Comparison of ENCODE assay signal across 8 cellular contexts in the genomic region with DNA sequence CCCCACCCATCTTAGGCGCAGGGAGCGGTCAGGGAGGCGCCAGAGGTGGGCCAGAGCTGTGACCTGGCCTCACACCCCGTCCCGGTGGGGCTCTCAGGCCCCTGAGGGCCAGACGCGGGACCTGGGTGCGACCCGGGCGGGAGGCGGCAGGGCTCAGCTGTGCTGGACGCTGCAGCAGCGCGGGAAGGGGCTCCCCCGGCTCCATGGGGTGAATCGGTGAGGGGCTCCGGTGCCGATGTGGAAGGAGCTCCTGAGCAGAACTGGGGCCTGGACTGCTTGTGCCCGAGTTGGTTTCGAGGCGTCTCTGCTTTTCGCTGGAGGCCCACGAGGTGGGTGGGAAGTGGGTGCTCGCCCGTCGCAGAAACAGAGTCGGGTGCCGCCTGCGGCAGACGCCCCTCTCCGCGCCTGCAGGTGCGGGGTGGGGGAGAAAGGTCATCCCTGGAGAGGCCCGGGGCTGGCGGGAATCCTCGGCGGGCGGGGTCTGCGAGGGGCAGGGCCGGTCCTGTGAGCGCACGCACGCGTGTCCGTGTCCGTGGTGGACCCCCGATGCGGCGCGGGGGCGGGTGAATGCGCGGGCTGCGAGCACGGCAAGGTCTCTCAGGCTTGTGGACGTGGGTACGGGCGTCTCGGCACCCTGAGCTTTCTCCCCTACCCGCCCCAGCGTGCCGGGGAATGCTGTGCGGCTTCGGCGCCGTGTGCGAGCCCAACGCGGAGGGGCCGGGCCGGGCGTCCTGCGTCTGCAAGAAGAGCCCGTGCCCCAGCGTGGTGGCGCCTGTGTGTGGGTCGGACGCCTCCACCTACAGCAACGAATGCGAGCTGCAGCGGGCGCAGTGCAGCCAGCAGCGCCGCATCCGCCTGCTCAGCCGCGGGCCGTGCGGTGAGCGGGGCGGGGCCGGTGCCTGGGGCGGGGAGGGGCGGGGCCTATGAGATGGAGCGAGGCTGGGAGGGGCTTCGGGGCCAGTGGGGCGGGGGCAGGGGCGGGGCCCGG. TPM values are rescaled to one million over a fixed set of nuclear protein-coding genes. Genes with fewer than 3 reads are reported as not detected.
DNase-seq lines count a peak whose midpoint lies in the region; ATAC-seq, FAIRE-seq and TF ChIP-seq lines count a peak whose summit lies in the region.

No MANE protein-coding gene starts in this region.

- TF ChIP-seq POLR2A in NB4 (IDR thresholded peaks at IDR 0.05; ENCODE audit: extremely low read depth, insufficient read length) (no peak), HepG2 (IDR thresholded peaks at IDR 0.05; ENCODE audit: insufficient read depth in 1 of 2, low read depth in 2 of 2, low read length in 2 of 2) (no peak)

- peaks cover 11% of the 10 kb centered on the region for H3K79me2 ChIP-seq in HepG2 (ENCODE audit: insufficient read depth, low read length)

- no peak for TF ChIP-seq EP300 in HepG2 (IDR thresholded peaks at IDR 0.05; ENCODE audit: low read depth in 2 of 2, low read length in 2 of 2)
- TF ChIP-seq EP300 in HepG2 (CRISPR knock-in tag; IDR thresholded peaks at IDR 0.05; ENCODE audit: borderline replicate concordance): no peak

- no peak overlapping the region for H3K4me3 ChIP-seq in NB4 (ENCODE audit: low read depth, low read length)
- H3K4me3 ChIP-seq in colonic mucosa: peak overlapping the region; percentile 40
- H3K4me3 ChIP-seq in HepG2 (replicated peaks in 1 of 3; ENCODE audit: insufficient read depth in 1 of 3, low read depth in 2 of 3, low read length in 3 of 3): no peak overlapping the region

- DNase-seq in SIG-M5 treated with dmso at 0.1 percent for 504 hours (lab: John Stamatoyannopoulos, UW; ENCODE audit: unreplicated experiment) (peak; percentile 33), SIG-M5 (lab: John Stamatoyannopoulos, UW) (no peak), NB4 (ENCODE audit: low read depth) (peak; percentile 86), colonic mucosa (peak; percentile 82), HepG2 (ENCODE audit: low spot score) (no peak)
- peak; percentile 81 for DNase-seq in activated CD4-positive, alpha-beta T cell treated with anti-CD3 and anti-CD28 coated beads, Interleukin-2, amount 50 U/mL, for 1 hour
- DNase-seq in stimulated activated CD4-positive, alpha-beta T cell treated with anti-CD3 and anti-CD28 coated beads, TNF-alpha, amount 100 ng/mL, for 1 hour (ENCODE audit: low read depth in 3 of 3, low spot score in 1 of 3): peak; percentile 56 to 64 (median 57)

- no peaks in the 10 kb centered on the region for H3K9me3 ChIP-seq in colonic mucosa
- no peaks in the 10 kb centered on the region for H3K9me3 ChIP-seq in HepG2 (ENCODE audit: low read length)

- peaks cover 9% of the 10 kb centered on the region for H3K4me1 ChIP-seq in colonic mucosa
- peaks cover 32% of the 10 kb centered on the region for H3K4me1 ChIP-seq in HepG2 (ENCODE audit: insufficient read depth, low read length)

- TF ChIP-seq RAD21 in HepG2 (CRISPR knock-in tag; IDR thresholded peaks at IDR 0.05): no peak

- FAIRE-seq in HepG2 (lab: Jason Lieb, UNC): no peak

- in situ Hi-C loops in HepG2 (cut with HindIII; ENCODE audit: extremely low pct_ligation_motif_present, low pct_unique_long_range_greater_than_20kb): no loop called here

- POLR2A ChIA-PET in HepG2 (lab: Yijun Ruan, JAX): no interaction called here

- no TSS peak for BruUV-seq in HepG2 (replicated peaks; lab: Mats Ljungman, UMichigan)

- H3K27me3 ChIP-seq in colonic mucosa (no peaks in the 10 kb centered on the region), HepG2 (ENCODE audit: control insufficient read depth in 1 of 2, insufficient read depth in 2 of 2, low read length in 2 of 2) (no peaks in the 10 kb centered on the region)

- intact Hi-C loops in colonic mucosa (cut with DNase I) (no loop called here), HepG2 (cut with micrococcal nuclease; ENCODE audit: unreplicated experiment) (no loop called here)

- H3K4me2 ChIP-seq in HepG2 (ENCODE audit: low read depth, low read length): no peak overlapping the region

- CTCF ChIA-PET in HepG2 (lab: Yijun Ruan, JAX; ENCODE audit: low intra/inter-chr PET ratio, low total read pairs): no interaction called here

- H3K27ac ChIP-seq in colonic mucosa: no peak overlapping the region
- H3K27ac ChIP-seq in HepG2 (ENCODE audit: extremely low read length, insufficient read depth, low read length): no peak overlapping the region

- H2AFZ ChIP-seq in HepG2 (ENCODE audit: low read length): no peak overlapping the region

- H3K9ac ChIP-seq in colonic mucosa (ENCODE audit: low read depth in 2 of 2, low read length in 2 of 2) (peak overlapping the region in 1 of 2 donors; percentile 43), HepG2 (ENCODE audit: insufficient read depth, low read depth, low read length) (no peak overlapping the region)

- WGBS in HepG2 (ENCODE audit: low lambda C conversion rate): 98% methylated on average over 71 of the region's 99 CpGs

- H3K36me3 ChIP-seq in colonic mucosa (no peaks in the 10 kb centered on the region), HepG2 (replicated peaks in 1 of 2; ENCODE audit: control insufficient read depth in 1 of 2, insufficient read depth in 2 of 2, low read length in 2 of 2) (peaks cover 29 to 51% of the 10 kb centered on the region in 2 experiments; a peak in 4 of 5 replicates)

- ATAC-seq in HepG2: no peak
- ATAC-seq in HG03460 (IDR thresholded peaks at IDR 0.05; ENCODE audit: unreplicated experiment): no peak

- peaks cover 10% of the 10 kb centered on the region; the same call in 1 of the 2 replicates for H4K20me1 ChIP-seq in HepG2 (ENCODE audit: insufficient read depth, low read length)

- TF ChIP-seq CTCF in NB4 (IDR thresholded peaks at IDR 0.05; ENCODE audit: low read depth, low read length): no peak
- TF ChIP-seq CTCF in colonic mucosa (IDR thresholded peaks at IDR 0.05): no peak
- no peak for TF ChIP-seq CTCF in HepG2 (CRISPR knock-in tag; IDR thresholded peaks at IDR 0.05)

RNA-seq across cellular contexts. Expression of a gene that starts 20.4 kb away (rescaled TPM):
- total RNA-seq in colonic mucosa (100 to 1,000 TPM in 1 of 2 donors, 10 to 100 TPM in 1; 68.1 to 106 TPM), HepG2 (2016; rRNA removed; fragmentation: Illumina TruSeq; extraction: Trizol) (7.3 and 29.8 TPM in 2 replicates)
- total RNA-seq in HepG2 (2016; cell fraction: cytosol; rRNA removed; fragmentation: Illumina TruSeq; extraction: Trizol; ENCODE audit: low read depth): 2.7 and 2.9 TPM in 2 replicates
- 5.9 and 28.3 TPM in 2 replicates for total RNA-seq in HepG2 (2016; cell fraction: insoluble cytoplasmic fraction; rRNA removed; fragmentation: Illumina TruSeq; extraction: Trizol)
- 4.9 and 5.0 TPM in 2 replicates for total RNA-seq in HepG2 (2016; cell fraction: membrane; rRNA removed; fragmentation: Illumina TruSeq; extraction: Trizol)
- 36.4 and 50.3 TPM in 2 replicates for total RNA-seq in HepG2 (2016; cell fraction: nucleus; rRNA removed; fragmentation: Illumina TruSeq; extraction: Trizol)
- 65.2 and 82.7 TPM in 2 replicates for polyA plus RNA-seq in HepG2 (2011; rRNA removed)
- polyA plus RNA-seq in HepG2 (2011; cell fraction: cytosol; rRNA removed): 37.7 and 58.0 TPM in 2 replicates
- 667 and 906 TPM in 2 replicates for polyA plus RNA-seq in HepG2 (2011; cell fraction: nucleus; rRNA removed)
- polyA plus RNA-seq in HepG2 (2012): 77.8 and 101 TPM in 2 replicates
- polyA plus RNA-seq in HepG2 (2016; cell fraction: cytosol; fragmentation: Illumina TruSeq; extraction: Trizol; ENCODE audit: low read depth): 1.4 and 1.5 TPM in 2 replicates
- polyA plus RNA-seq in HepG2 (2016; cell fraction: insoluble cytoplasmic fraction; fragmentation: Illumina TruSeq; extraction: Trizol; ENCODE audit: low read depth): 10.7 and 15.5 TPM in 2 replicates
- 3.2 and 3.6 TPM in 2 replicates for polyA plus RNA-seq in HepG2 (2016; cell fraction: membrane; fragmentation: Illumina TruSeq; extraction: Trizol; ENCODE audit: low read depth)
- polyA plus RNA-seq in HepG2 (2016; cell fraction: nucleus; fragmentation: Illumina TruSeq; extraction: Trizol; ENCODE audit: insufficient read depth, low read depth): 125 and 134 TPM in 2 replicates
- 23.8 and 86.8 TPM in 2 replicates for polyA minus RNA-seq in HepG2 (2011; rRNA and poly(A)+ RNA removed; ENCODE audit: low replicate concordance)
- 41.3 and 50.7 TPM in 2 replicates for polyA minus RNA-seq in HepG2 (2011; cell fraction: cytosol; rRNA and poly(A)+ RNA removed)
- polyA minus RNA-seq in HepG2 (2011; cell fraction: nucleus; rRNA and poly(A)+ RNA removed): 80.3 and 86.4 TPM in 2 replicates

RNA-seq across cellular contexts. Expression of a gene that starts 27.0 kb away (rescaled TPM):
- total RNA-seq in colonic mucosa (10 to 100 TPM; 21.9 to 25.2 TPM), HepG2 (2016; rRNA removed; fragmentation: Illumina TruSeq; extraction: Trizol) (54.9 and 68.4 TPM in 2 replicates)
- 17.4 and 19.2 TPM in 2 replicates for total RNA-seq in HepG2 (2016; cell fraction: cytosol; rRNA removed; fragmentation: Illumina TruSeq; extraction: Trizol; ENCODE audit: low read depth)
- 52.2 and 77.4 TPM in 2 replicates for total RNA-seq in HepG2 (2016; cell fraction: insoluble cytoplasmic fraction; rRNA removed; fragmentation: Illumina TruSeq; extraction: Trizol)
- total RNA-seq in HepG2 (2016; cell fraction: membrane; rRNA removed; fragmentation: Illumina TruSeq; extraction: Trizol): 17.7 and 18.1 TPM in 2 replicates
- 18.3 and 23.3 TPM in 2 replicates for total RNA-seq in HepG2 (2016; cell fraction: nucleus; rRNA removed; fragmentation: Illumina TruSeq; extraction: Trizol)
- 42.1 and 63.7 TPM in 2 replicates for polyA plus RNA-seq in HepG2 (2011; rRNA removed)
- 49.9 and 81.6 TPM in 2 replicates for polyA plus RNA-seq in HepG2 (2011; cell fraction: cytosol; rRNA removed)
- polyA plus RNA-seq in HepG2 (2011; cell fraction: nucleus; rRNA removed): 24.5 and 32.4 TPM in 2 replicates
- 19.4 and 39.7 TPM in 2 replicates for polyA plus RNA-seq in HepG2 (2012)
- polyA plus RNA-seq in HepG2 (2016; cell fraction: cytosol; fragmentation: Illumina TruSeq; extraction: Trizol; ENCODE audit: low read depth): 13.7 and 17.3 TPM in 2 replicates
- 47.3 and 49.3 TPM in 2 replicates for polyA plus RNA-seq in HepG2 (2016; cell fraction: insoluble cytoplasmic fraction; fragmentation: Illumina TruSeq; extraction: Trizol; ENCODE audit: low read depth)
- 10.1 and 12.3 TPM in 2 replicates for polyA plus RNA-seq in HepG2 (2016; cell fraction: membrane; fragmentation: Illumina TruSeq; extraction: Trizol; ENCODE audit: low read depth)
- 22.7 and 27.6 TPM in 2 replicates for polyA plus RNA-seq in HepG2 (2016; cell fraction: nucleus; fragmentation: Illumina TruSeq; extraction: Trizol; ENCODE audit: insufficient read depth, low read depth)
- polyA minus RNA-seq in HepG2 (2011; rRNA and poly(A)+ RNA removed; ENCODE audit: low replicate concordance): 24.2 and 34.4 TPM in 2 replicates
- 11.4 and 13.3 TPM in 2 replicates for polyA minus RNA-seq in HepG2 (2011; cell fraction: cytosol; rRNA and poly(A)+ RNA removed)
- 2.1 and 5.1 TPM in 2 replicates for polyA minus RNA-seq in HepG2 (2011; cell fraction: nucleus; rRNA and poly(A)+ RNA removed)

RNA-seq across cellular contexts. Expression of a gene that starts 33.8 kb away (rescaled TPM):
- total RNA-seq in colonic mucosa (1 to 10 TPM; 5.1 to 5.7 TPM), HepG2 (2016; rRNA removed; fragmentation: Illumina TruSeq; extraction: Trizol) (not detected in 2 replicates)
- not detected in 2 replicates for total RNA-seq in HepG2 (2016; cell fraction: cytosol; rRNA removed; fragmentation: Illumina TruSeq; extraction: Trizol; ENCODE audit: low read depth)
- not detected in 2 replicates for total RNA-seq in HepG2 (2016; cell fraction: insoluble cytoplasmic fraction; rRNA removed; fragmentation: Illumina TruSeq; extraction: Trizol)
- not detected in 2 replicates for total RNA-seq in HepG2 (2016; cell fraction: membrane; rRNA removed; fragmentation: Illumina TruSeq; extraction: Trizol)
- not detected in 2 replicates for total RNA-seq in HepG2 (2016; cell fraction: nucleus; rRNA removed; fragmentation: Illumina TruSeq; extraction: Trizol)
- polyA plus RNA-seq in HepG2 (2011; rRNA removed): 0.03 and 0.05 TPM in 2 replicates
- polyA plus RNA-seq in HepG2 (2011; cell fraction: cytosol; rRNA removed): 0.04 TPM in 1 of 2 replicates, not detected in the other
- not detected in 2 replicates for polyA plus RNA-seq in HepG2 (2011; cell fraction: nucleus; rRNA removed)
- polyA plus RNA-seq in HepG2 (2012): 0.07 and 0.08 TPM in 2 replicates
- polyA plus RNA-seq in HepG2 (2016; cell fraction: cytosol; fragmentation: Illumina TruSeq; extraction: Trizol; ENCODE audit: low read depth): not detected in 2 replicates
- not detected in 2 replicates for polyA plus RNA-seq in HepG2 (2016; cell fraction: insoluble cytoplasmic fraction; fragmentation: Illumina TruSeq; extraction: Trizol; ENCODE audit: low read depth)
- polyA plus RNA-seq in HepG2 (2016; cell fraction: membrane; fragmentation: Illumina TruSeq; extraction: Trizol; ENCODE audit: low read depth): not detected in 2 replicates
- not detected in 2 replicates for polyA plus RNA-seq in HepG2 (2016; cell fraction: nucleus; fragmentation: Illumina TruSeq; extraction: Trizol; ENCODE audit: insufficient read depth, low read depth)
- polyA minus RNA-seq in HepG2 (2011; rRNA and poly(A)+ RNA removed; ENCODE audit: low replicate concordance): 2.1 TPM in 1 of 2 replicates, not detected in the other
- not detected in 2 replicates for polyA minus RNA-seq in HepG2 (2011; cell fraction: cytosol; rRNA and poly(A)+ RNA removed)
- polyA minus RNA-seq in HepG2 (2011; cell fraction: nucleus; rRNA and poly(A)+ RNA removed): 0.26 TPM in 1 of 2 replicates, not detected in the other

RNA-seq across cellular contexts. Expression of a gene that starts 40.4 kb away (rescaled TPM):
- total RNA-seq in colonic mucosa: 10 to 100 TPM; 30.5 to 47.3 TPM
- total RNA-seq in HepG2 (2016; rRNA removed; fragmentation: Illumina TruSeq; extraction: Trizol): 4.4 and 8.8 TPM in 2 replicates
- total RNA-seq in HepG2 (2016; cell fraction: cytosol; rRNA removed; fragmentation: Illumina TruSeq; extraction: Trizol; ENCODE audit: low read depth): 16.5 and 25.5 TPM in 2 replicates
- 3.4 and 7.9 TPM in 2 replicates for total RNA-seq in HepG2 (2016; cell fraction: insoluble cytoplasmic fraction; rRNA removed; fragmentation: Illumina TruSeq; extraction: Trizol)
- total RNA-seq in HepG2 (2016; cell fraction: membrane; rRNA removed; fragmentation: Illumina TruSeq; extraction: Trizol): 13.5 and 18.3 TPM in 2 replicates
- 6.5 and 8.0 TPM in 2 replicates for total RNA-seq in HepG2 (2016; cell fraction: nucleus; rRNA removed; fragmentation: Illumina TruSeq; extraction: Trizol)
- 10.6 and 17.6 TPM in 2 replicates for polyA plus RNA-seq in HepG2 (2011; rRNA removed)
- polyA plus RNA-seq in HepG2 (2011; cell fraction: cytosol; rRNA removed): 11.6 and 28.6 TPM in 2 replicates
- polyA plus RNA-seq in HepG2 (2011; cell fraction: nucleus; rRNA removed): 190 and 210 TPM in 2 replicates
- polyA plus RNA-seq in HepG2 (2012): 4.3 and 7.0 TPM in 2 replicates
- 17.0 and 22.1 TPM in 2 replicates for polyA plus RNA-seq in HepG2 (2016; cell fraction: cytosol; fragmentation: Illumina TruSeq; extraction: Trizol; ENCODE audit: low read depth)
- polyA plus RNA-seq in HepG2 (2016; cell fraction: insoluble cytoplasmic fraction; fragmentation: Illumina TruSeq; extraction: Trizol; ENCODE audit: low read depth): 4.5 and 6.0 TPM in 2 replicates
- 10.6 and 11.4 TPM in 2 replicates for polyA plus RNA-seq in HepG2 (2016; cell fraction: membrane; fragmentation: Illumina TruSeq; extraction: Trizol; ENCODE audit: low read depth)
- 16.1 and 18.4 TPM in 2 replicates for polyA plus RNA-seq in HepG2 (2016; cell fraction: nucleus; fragmentation: Illumina TruSeq; extraction: Trizol; ENCODE audit: insufficient read depth, low read depth)
- 2.2 and 6.1 TPM in 2 replicates for polyA minus RNA-seq in HepG2 (2011; rRNA and poly(A)+ RNA removed; ENCODE audit: low replicate concordance)
- polyA minus RNA-seq in HepG2 (2011; cell fraction: cytosol; rRNA and poly(A)+ RNA removed): 6.4 and 8.5 TPM in 2 replicates
- 4.6 and 8.9 TPM in 2 replicates for polyA minus RNA-seq in HepG2 (2011; cell fraction: nucleus; rRNA and poly(A)+ RNA removed)

RNA-seq across cellular contexts. Expression of a gene that starts 58.4 kb away (rescaled TPM):
- total RNA-seq in colonic mucosa: not detected
- total RNA-seq in HepG2 (2016; rRNA removed; fragmentation: Illumina TruSeq; extraction: Trizol): 0.04 TPM in 1 of 2 replicates, not detected in the other
- total RNA-seq in HepG2 (2016; cell fraction: cytosol; rRNA removed; fragmentation: Illumina TruSeq; extraction: Trizol; ENCODE audit: low read depth): not detected in 2 replicates
- not detected in 2 replicates for total RNA-seq in HepG2 (2016; cell fraction: insoluble cytoplasmic fraction; rRNA removed; fragmentation: Illumina TruSeq; extraction: Trizol)
- total RNA-seq in HepG2 (2016; cell fraction: membrane; rRNA removed; fragmentation: Illumina TruSeq; extraction: Trizol): not detected in 2 replicates
- not detected in 2 replicates for total RNA-seq in HepG2 (2016; cell fraction: nucleus; rRNA removed; fragmentation: Illumina TruSeq; extraction: Trizol)
- 0.29 and 0.38 TPM in 2 replicates for polyA plus RNA-seq in HepG2 (2011; rRNA removed)
- polyA plus RNA-seq in HepG2 (2011; cell fraction: cytosol; rRNA removed): 0.17 and 0.32 TPM in 2 replicates
- 2.3 and 2.6 TPM in 2 replicates for polyA plus RNA-seq in HepG2 (2011; cell fraction: nucleus; rRNA removed)
- polyA plus RNA-seq in HepG2 (2012): 0.44 TPM in 2 replicates
- not detected in 2 replicates for polyA plus RNA-seq in HepG2 (2016; cell fraction: cytosol; fragmentation: Illumina TruSeq; extraction: Trizol; ENCODE audit: low read depth)
- not detected in 2 replicates for polyA plus RNA-seq in HepG2 (2016; cell fraction: insoluble cytoplasmic fraction; fragmentation: Illumina TruSeq; extraction: Trizol; ENCODE audit: low read depth)
- polyA plus RNA-seq in HepG2 (2016; cell fraction: membrane; fragmentation: Illumina TruSeq; extraction: Trizol; ENCODE audit: low read depth): not detected in 2 replicates
- not detected in 2 replicates for polyA plus RNA-seq in HepG2 (2016; cell fraction: nucleus; fragmentation: Illumina TruSeq; extraction: Trizol; ENCODE audit: insufficient read depth, low read depth)
- 0.09 and 2.7 TPM in 2 replicates for polyA minus RNA-seq in HepG2 (2011; rRNA and poly(A)+ RNA removed; ENCODE audit: low replicate concordance)
- polyA minus RNA-seq in HepG2 (2011; cell fraction: cytosol; rRNA and poly(A)+ RNA removed): 0.44 and 0.59 TPM in 2 replicates
- 0.99 and 1.2 TPM in 2 replicates for polyA minus RNA-seq in HepG2 (2011; cell fraction: nucleus; rRNA and poly(A)+ RNA removed)

Comparison
In these comparisons a context has a peak if more than half of its experiments do, and no peak if none do; other contexts are left out.
1. DNase-seq: peak in SIG-M5 treated with dmso at 0.1 percent for 504 hours (single experiment), NB4 (single experiment), activated CD4-positive, alpha-beta T cell treated with anti-CD3 and anti-CD28 coated beads, Interleukin-2, amount 50 U/mL, for 1 hour (single experiment), colonic mucosa (single experiment) and stimulated activated CD4-positive, alpha-beta T cell treated with anti-CD3 and anti-CD28 coated beads, TNF-alpha, amount 100 ng/mL, for 1 hour (3 of 3); none in SIG-M5 (single experiment) and HepG2 (single experiment).